ENCODE assay signal across 8 cellular contexts in genomic region chr11:554824-555499, GRCh38.
DNase-seq lines count a peak whose midpoint lies in the region; ATAC-seq and TF ChIP-seq lines count a peak whose summit lies in the region.

No MANE protein-coding gene starts in this region.

- peak overlapping the region; percentile 11 for H3K4me3 ChIP-seq in astrocyte of the cerebellum (ENCODE audit: low read depth, low read length)

- ATAC-seq in GM21381 (IDR thresholded peaks at IDR 0.05; ENCODE audit: unreplicated experiment), result peak; percentile 56

- peak; percentile 31 to 41 for DNase-seq in AML-193 (lab: John Stamatoyannopoulos, UW)
- peak; percentile 85 for DNase-seq in NCI-H1105 (lab: John Stamatoyannopoulos, UW)
- peak; percentile 62 to 80 (median 66) for DNase-seq in T-helper 2 cell
- no peak for DNase-seq in astrocyte of the cerebellum (ENCODE audit: low read depth)
- peak; percentile 90 for DNase-seq in iPS-NIHi11 (ENCODE audit: low spot score)
- peak; percentile 76 to 80 for DNase-seq in stimulated activated CD4-positive, alpha-beta T cell treated with anti-CD3 and anti-CD28 coated beads, Interleukin-1b, Interleukin-23, amount 100 ng/mL, for 4 hours (ENCODE audit: low read depth in 2 of 2)
- DNase-seq in epidermal melanocyte (ENCODE audit: insufficient read length, low spot score), result no peak

- in situ Hi-C loops in astrocyte of the cerebellum (cut with HindIII; ENCODE audit: low sequenced_read_pairs), result no loop called here

- TF ChIP-seq CTCF in astrocyte of the cerebellum (IDR thresholded peaks at IDR 0.05; ENCODE audit: low read depth, low read length, missing control alignments), result peak; percentile 48

Comparison
In these comparisons a context has a peak if more than half of its experiments do, and no peak if none do; other contexts are left out.
1. DNase-seq: peak in AML-193 (2 of 2), NCI-H1105 (single experiment), T-helper 2 cell (5 of 5), iPS-NIHi11 (single experiment) and stimulated activated CD4-positive, alpha-beta T cell treated with anti-CD3 and anti-CD28 coated beads, Interleukin-1b, Interleukin-23, amount 100 ng/mL, for 4 hours (2 of 2); none in astrocyte of the cerebellum (single experiment) and epidermal melanocyte (single experiment).